Comparison of ENCODE assay signal across 9 cellular contexts in the genomic region with DNA sequence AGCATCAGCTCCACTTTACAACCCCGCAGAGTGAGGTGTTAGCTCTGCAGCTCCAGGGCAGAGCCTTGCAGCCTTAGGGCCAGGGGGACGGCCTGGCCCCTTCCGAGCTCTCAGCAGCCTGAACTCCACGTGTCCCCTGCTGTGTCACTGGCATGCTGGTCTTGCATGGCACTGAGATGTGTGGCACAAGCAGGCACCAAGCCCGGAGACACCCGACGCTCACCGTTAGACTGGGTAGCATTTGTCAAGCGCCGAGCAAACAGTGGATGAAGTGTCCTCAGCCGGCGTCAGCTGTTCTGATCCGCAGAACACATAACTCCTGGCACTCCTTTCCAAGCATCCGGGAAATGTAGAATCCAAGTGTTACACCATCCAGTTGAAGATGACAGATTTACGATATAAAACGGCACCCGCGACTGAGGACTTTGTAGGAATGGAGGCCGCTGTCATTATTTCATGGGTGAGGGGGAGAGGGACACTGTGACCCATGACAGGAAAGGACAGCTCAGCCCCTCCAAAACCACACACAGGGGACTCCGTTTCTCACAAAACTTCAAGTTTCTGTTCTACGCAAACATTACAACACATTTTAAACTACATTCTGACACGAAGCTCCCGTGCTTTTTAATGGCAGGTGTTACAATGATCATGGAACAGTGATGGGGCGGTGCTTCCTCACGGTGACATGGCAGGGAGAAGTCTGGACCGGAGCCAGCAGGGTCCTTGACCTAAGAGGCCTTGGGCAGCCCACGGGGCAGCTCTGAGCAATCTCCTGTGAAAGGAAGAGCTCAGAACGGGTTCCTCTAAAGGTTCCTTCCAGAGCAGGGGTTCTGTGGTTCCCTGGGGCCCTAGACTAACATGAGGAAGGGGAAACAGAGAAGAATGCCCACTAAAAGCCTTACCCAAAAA.
A peak's percentile ranks its signal among the peaks of the same experiment; 100 is the strongest.
DNase-seq lines count a peak whose midpoint lies in the region; TF ChIP-seq lines count a peak whose summit lies in the region.
"Had no signal": no experiment of that assay in that cellular context is flagged by ENCODE, and none has a peak within 500 bp of the region (broad histone marks: within the 10 kb centered on the region; RNA-seq: fewer than 3 reads in every experiment).

No MANE protein-coding gene starts in this region.

- TF ChIP-seq POLR2A in ovary (IDR thresholded peaks at IDR 0.05), result no peak

- no peak for TF ChIP-seq EP300 in ovary (IDR thresholded peaks at IDR 0.05)

- H3K27ac Mint-ChIP-seq in glutamatergic neuron (ENCODE audit: unreplicated experiment), result peak overlapping the region; percentile 68

- TF ChIP-seq CTCF in glutamatergic neuron (IDR thresholded peaks at IDR 0.05; ENCODE audit: partially characterized antibody, unreplicated experiment) (no peak), ovary (IDR thresholded peaks at IDR 0.05) (no peak), GM10266 (IDR thresholded peaks at IDR 0.05; ENCODE audit: control insufficient read depth, insufficient read depth, low read depth, missing control alignments) (no peak)

- H3K27me3 ChIP-seq in ovary, result no peaks in the 10 kb centered on the region

- H3K36me3 ChIP-seq in ovary, result no peaks in the 10 kb centered on the region

- no peak overlapping the region for H3K4me3 Mint-ChIP-seq in glutamatergic neuron (ENCODE audit: unreplicated experiment)

- peaks cover 8% of the 10 kb centered on the region for H3K9me3 Mint-ChIP-seq in glutamatergic neuron (ENCODE audit: unreplicated experiment)

- H3K9me3 ChIP-seq in ovary, result no peaks in the 10 kb centered on the region

- H3K36me3 Mint-ChIP-seq in glutamatergic neuron (ENCODE audit: unreplicated experiment), result peaks cover 15% of the 10 kb centered on the region

- H3K4me1 Mint-ChIP-seq in glutamatergic neuron (ENCODE audit: low read depth, unreplicated experiment), result peaks cover 46% of the 10 kb centered on the region

- peak overlapping the region in 1 of 2 donors; percentile 86 for H3K27ac ChIP-seq in ovary

- 74 to 89% (median 87%) methylated on average over 28 of the region's 28 CpGs for WGBS in ovary, 3 donors

- no peak overlapping the region for H3K4me3 ChIP-seq in ovary

- intact Hi-C loops in ovary (cut with DNase I), result no loop called here

- H3K4me1 ChIP-seq in ovary (ENCODE audit: insufficient read depth), result peaks cover 34% of the 10 kb centered on the region

- DNase-seq in C1 segment of cervical spinal cord (lab: John Stamatoyannopoulos, UW), result peak in 8 of 14 donors; percentile 23 to 78 (median 54)
- peak; percentile 87 for DNase-seq in NCI-H510A treated with DMSO at 0.1 percent for 48 hours (lab: John Stamatoyannopoulos, UW)
- DNase-seq in glutamatergic neuron, result no peak
- peak; percentile 7 to 51 (median 49) for DNase-seq in ovary
- DNase-seq in HUDEP-2 (lab: John Stamatoyannopoulos, UW; ENCODE audit: unreplicated experiment in 76 of 76), result no peak
- DNase-seq in RKO (ENCODE audit: low spot score), result no peak
- no peak for DNase-seq in GM10266 (ENCODE audit: extremely low spot score)
- no peak for DNase-seq in DMS 273 (lab: John Stamatoyannopoulos, UW; ENCODE audit: unreplicated experiment)
- DNase-seq: COR-L47 had no signal

- H3K27me3 Mint-ChIP-seq in glutamatergic neuron (ENCODE audit: unreplicated experiment), result peaks cover 6% of the 10 kb centered on the region

Comparison
In these comparisons a context has a peak if more than half of its experiments do, and no peak if none do; other contexts are left out.
1. DNase-seq: peak in C1 segment of cervical spinal cord (8 of 14), NCI-H510A treated with DMSO at 0.1 percent for 48 hours (single experiment) and ovary (5 of 5); none in glutamatergic neuron (single experiment), HUDEP-2 (0 of 76), RKO (single experiment), GM10266 (single experiment) and DMS 273 (single experiment).